Comparison of ENCODE assay signal across 1 cellular context in the genomic region with DNA sequence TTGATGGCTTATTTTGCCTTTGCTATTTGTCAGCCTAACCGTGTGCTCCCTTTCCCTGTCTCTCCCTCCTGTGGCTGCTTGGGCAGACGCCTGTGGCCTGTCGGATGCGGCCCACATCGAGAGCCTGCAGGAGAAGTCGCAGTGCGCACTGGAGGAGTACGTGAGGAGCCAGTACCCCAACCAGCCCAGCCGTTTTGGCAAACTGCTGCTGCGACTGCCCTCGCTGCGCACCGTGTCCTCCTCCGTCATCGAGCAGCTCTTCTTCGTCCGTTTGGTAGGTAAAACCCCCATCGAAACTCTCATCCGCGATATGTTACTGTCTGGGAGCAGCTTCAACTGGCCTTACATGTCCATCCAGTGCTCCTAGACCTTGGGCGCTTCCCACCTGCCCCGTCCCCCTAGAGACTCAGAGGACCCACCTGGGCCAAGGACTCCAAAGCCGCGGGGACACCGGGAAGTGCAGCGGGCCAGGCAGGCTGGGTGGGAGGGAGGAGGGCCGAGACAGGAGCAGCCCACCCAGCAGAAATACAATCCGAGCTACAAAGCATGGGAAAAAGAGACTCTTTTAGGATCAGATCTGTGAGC.
TF ChIP-seq lines count a peak whose summit lies in the region.

No MANE protein-coding gene starts in this region.

TF ChIP-seq in WTC11, 78 proteins besides CTCF, POLR2A, EP300 and RAD21:
- TF ChIP-seq, protein P1, sequence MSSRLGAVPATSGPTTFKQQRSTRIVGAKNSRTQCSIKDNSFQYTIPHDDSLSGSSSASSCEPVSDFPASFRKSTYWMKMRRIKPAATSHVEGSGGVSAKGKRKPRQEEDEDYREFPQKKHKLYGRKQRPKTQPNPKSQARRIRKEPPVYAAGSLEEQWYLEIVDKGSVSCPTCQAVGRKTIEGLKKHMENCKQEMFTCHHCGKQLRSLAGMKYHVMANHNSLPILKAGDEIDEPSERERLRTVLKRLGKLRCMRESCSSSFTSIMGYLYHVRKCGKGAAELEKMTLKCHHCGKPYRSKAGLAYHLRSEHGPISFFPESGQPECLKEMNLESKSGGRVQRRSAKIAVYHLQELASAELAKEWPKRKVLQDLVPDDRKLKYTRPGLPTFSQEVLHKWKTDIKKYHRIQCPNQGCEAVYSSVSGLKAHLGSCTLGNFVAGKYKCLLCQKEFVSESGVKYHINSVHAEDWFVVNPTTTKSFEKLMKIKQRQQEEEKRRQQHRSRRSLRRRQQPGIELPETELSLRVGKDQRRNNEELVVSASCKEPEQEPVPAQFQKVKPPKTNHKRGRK (CRISPR knock-in tag; IDR thresholded peaks at IDR 0.05; ENCODE audit: borderline replicate concordance) = 0 out of 2 replicates have a peak, but pooled peaks have one; percentile 51
- no peak for TF ChIP-seq HMGA2 (CRISPR knock-in tag; IDR thresholded peaks at IDR 0.05)
TF ChIP-seq in WTC11: peak in this region for 1.
